21 cellular contexts compared by ENCODE assay signal in genomic region chr7:36982749-36983148, GRCh38.
"Had no signal": no experiment of that assay in that cellular context is flagged by ENCODE, and none has a peak within 500 bp of the region (broad histone marks: within the 10 kb centered on the region; RNA-seq: fewer than 3 reads in every experiment).

No MANE protein-coding gene starts in this region.

- H3K9me3 ChIP-seq: esophagus muscularis mucosa, gastrocnemius medialis, prostate gland, right lobe of liver, testis, tibial nerve, upper lobe of right lung, vagina had no signal

- H3K27me3 ChIP-seq: esophagus muscularis mucosa, gastrocnemius medialis, right lobe of liver, testis, tibial nerve, upper lobe of right lung, vagina had no signal

- H3K4me3 Mint-ChIP-seq: natural killer cell; stimulated activated naive B cell treated with anti-CD40 and anti-IgM and Interleukin-4, amounts not matched to agents 10 μg/mL and 1 μg/mL and 100 μg/mL, for 72 hours; stimulated activated naive CD8-positive, alpha-beta T cell treated with anti-CD3 and anti-CD28 coated beads, Interleukin-15, amount 100 ng/mL, for 72 hours had no signal

- H2AFZ ChIP-seq: parathyroid adenoma had no signal

- H3K27ac ChIP-seq: epithelial cell of prostate, gastrocnemius medialis, parathyroid adenoma, prostate gland, right lobe of liver, testis, tibial nerve, upper lobe of right lung, vagina had no signal

- H3K9me3 Mint-ChIP-seq: natural killer cell; stimulated activated naive B cell treated with anti-CD40 and anti-IgM and Interleukin-4, amounts not matched to agents 10 μg/mL and 1 μg/mL and 100 μg/mL, for 72 hours; stimulated activated naive CD8-positive, alpha-beta T cell treated with anti-CD3 and anti-CD28 coated beads, Interleukin-15, amount 100 ng/mL, for 72 hours had no signal

- H3K36me3 Mint-ChIP-seq: natural killer cell had no signal

- DNase-seq: cortex of kidney; effector memory CD4-positive, alpha-beta T cell; gastrocnemius medialis; islet precursor cell; mammary epithelial cell; natural killer cell; retina; right lobe of liver; stimulated activated CD4-positive, alpha-beta T cell treated with anti-CD3 and anti-CD28 coated beads, Interleukin-15, amount 100 ng/mL, for 24 hours; stimulated activated CD4-positive, alpha-beta T cell treated with anti-CD3 and anti-CD28 coated beads, Interleukin-1b, Interleukin-23, amount 100 ng/mL, for 48 hours; stimulated activated CD4-positive, alpha-beta T cell treated with anti-CD3 and anti-CD28 coated beads, Interleukin-4, amount 100 ng/mL, for 24 hours; stimulated activated naive B cell treated with anti-CD40 and anti-IgM and Interleukin-4, amounts not matched to agents 10 μg/mL and 1 μg/mL and 100 μg/mL, for 72 hours; stimulated activated naive CD8-positive, alpha-beta T cell treated with anti-CD3 and anti-CD28 coated beads, Interleukin-15, amount 100 ng/mL, for 72 hours; testis; upper lobe of right lung had no signal

- H3K4me3 ChIP-seq: esophagus muscularis mucosa, gastrocnemius medialis, prostate gland, right lobe of liver, testis, tibial nerve, upper lobe of right lung, vagina had no signal

- H3K4me1 ChIP-seq: parathyroid adenoma, prostate gland, testis had no signal

- H3K27me3 Mint-ChIP-seq: stimulated activated naive B cell treated with anti-CD40 and anti-IgM and Interleukin-4, amounts not matched to agents 10 μg/mL and 1 μg/mL and 100 μg/mL, for 72 hours; stimulated activated naive CD8-positive, alpha-beta T cell treated with anti-CD3 and anti-CD28 coated beads, Interleukin-15, amount 100 ng/mL, for 72 hours had no signal

- H3K36me3 ChIP-seq: esophagus muscularis mucosa, gastrocnemius medialis, prostate gland, right lobe of liver, upper lobe of right lung, vagina had no signal

- H3K9ac ChIP-seq: parathyroid adenoma had no signal

- H3K27ac Mint-ChIP-seq: natural killer cell; stimulated activated naive B cell treated with anti-CD40 and anti-IgM and Interleukin-4, amounts not matched to agents 10 μg/mL and 1 μg/mL and 100 μg/mL, for 72 hours had no signal
